ENCODE assay signal across 8 cellular contexts in genomic region chr15:52100807-52101206, GRCh38. TPM values are rescaled to one million over a fixed set of nuclear protein-coding genes. Genes with fewer than 3 reads are reported as not detected.
DNase-seq lines count a peak whose midpoint lies in the region; ATAC-seq and TF ChIP-seq lines count a peak whose summit lies in the region.

No MANE protein-coding gene starts in this region.

- DNase-seq in ELR (ENCODE audit: low read depth) (peak; percentile 94), PC-9 (peak; percentile 38 to 63), fibroblast of gingiva (ENCODE audit: low read depth) (peak; percentile 87), psoas muscle (peak; percentile 85 to 89)
- no peak for DNase-seq in activated naive CD4-positive, alpha-beta T cell (lab: John Stamatoyannopoulos, UW)
- DNase-seq in stimulated activated CD4-positive, alpha-beta T cell treated with anti-CD3 and anti-CD28 coated beads, Interleukin-4, amount 100 ng/mL, for 1 hour: no peak
- DNase-seq in effector memory CD4-positive, alpha-beta T cell: no peak

- ATAC-seq in psoas muscle: no peak
- no peak for ATAC-seq in GM18498 (IDR thresholded peaks at IDR 0.05; ENCODE audit: unreplicated experiment)

- CTCF ChIA-PET in PC-9 (lab: Charles Lee): interaction anchor here (0.7 kb wide), 1 partner anchor 264 kb away, joined by 4 read pairs; no protein-coding TSS in a partner anchor

- POLR2A ChIA-PET in PC-9 (lab: Charles Lee; ENCODE audit: unreplicated experiment): no interaction called here

- no peaks in the 10 kb centered on the region for H3K9me3 ChIP-seq in PC-9 (ENCODE audit: insufficient read depth, low read depth)
- no peaks in the 10 kb centered on the region for H3K9me3 ChIP-seq in psoas muscle
- no peaks in the 10 kb centered on the region for H3K9me3 ChIP-seq in effector memory CD4-positive, alpha-beta T cell (ENCODE audit: control insufficient read depth, low read length)

- no peaks in the 10 kb centered on the region for H4K20me1 ChIP-seq in PC-9 (ENCODE audit: insufficient read depth)

- no TSS peak for BruUV-seq in PC-9 (replicated peaks; lab: Mats Ljungman, UMichigan)

- whole genome bisulfite sequencing in psoas muscle, 3 donors: 43 to 60% (median 46%) methylated on average over 4 of the region's 4 CpGs

- H3K4me3 ChIP-seq in PC-9: no peak overlapping the region
- H3K4me3 ChIP-seq in psoas muscle: no peak overlapping the region
- H3K4me3 ChIP-seq in effector memory CD4-positive, alpha-beta T cell (ENCODE audit: insufficient read depth, low read depth, low read length, poor library complexity, severe bottlenecking): no peak overlapping the region

- H3K79me2 ChIP-seq in PC-9 (ENCODE audit: low read depth): no peaks in the 10 kb centered on the region

- no peak overlapping the region for H2AFZ ChIP-seq in PC-9

- H3K27me3 ChIP-seq in PC-9 (ENCODE audit: insufficient read depth, low read depth) (no peaks in the 10 kb centered on the region), psoas muscle (ENCODE audit: insufficient read depth in 3 of 3, low read length in 2 of 3) (no peaks in the 10 kb centered on the region)
- no peaks in the 10 kb centered on the region for H3K27me3 ChIP-seq in effector memory CD4-positive, alpha-beta T cell (replicated peaks; ENCODE audit: control insufficient read depth, insufficient read depth, low read length, poor library complexity, severe bottlenecking)

- peaks cover 19% of the 10 kb centered on the region for H3F3A ChIP-seq in PC-9 (ENCODE audit: insufficient read depth, low read depth)

- intact Hi-C loops in PC-9 (cut with micrococcal nuclease; ENCODE audit: unreplicated experiment) (no loop called here), psoas muscle (cut with DNase I) (no loop called here)

- H3K36me3 ChIP-seq in PC-9 (ENCODE audit: low read depth): no peaks in the 10 kb centered on the region
- no peaks in the 10 kb centered on the region for H3K36me3 ChIP-seq in psoas muscle (ENCODE audit: insufficient read depth in 1 of 2, low read depth in 1 of 2)
- H3K36me3 ChIP-seq in effector memory CD4-positive, alpha-beta T cell (ENCODE audit: control insufficient read depth, insufficient read depth, low read length): no peaks in the 10 kb centered on the region

- no peaks in the 10 kb centered on the region; the same call in 1 of the 2 replicates for H3K9me2 ChIP-seq in PC-9 (ENCODE audit: insufficient read depth)

- H3K27ac ChIP-seq in PC-9 (no peak overlapping the region), psoas muscle (no peak overlapping the region)
- H3K27ac ChIP-seq in effector memory CD4-positive, alpha-beta T cell (ENCODE audit: insufficient read depth, low read length, poor library complexity, severe bottlenecking): no peak overlapping the region

- H3K4me1 ChIP-seq in PC-9 (replicated peaks; ENCODE audit: insufficient read depth) (peaks cover 26% of the 10 kb centered on the region), psoas muscle (peaks cover 5% of the 10 kb centered on the region)
- H3K4me1 ChIP-seq in effector memory CD4-positive, alpha-beta T cell (ENCODE audit: control insufficient read depth, insufficient read depth, low read length, poor library complexity, severe bottlenecking): no peaks in the 10 kb centered on the region

- no peak overlapping the region for H3K4me2 ChIP-seq in PC-9

- TF ChIP-seq CTCF in PC-9 (conservative IDR thresholded peaks at IDR 0.05) (no peak), psoas muscle (IDR thresholded peaks at IDR 0.05) (no peak)

RNA-seq across cellular contexts. Expression of gene BCL2L10, which starts 11.8 kb away (rescaled TPM):
- total RNA-seq in PC-9 (2021): 0.43 and 0.48 TPM in 2 replicates
- not detected for total RNA-seq in psoas muscle
- under 1 TPM in 1 of 3 donors, not detected in 2; 0.04 TPM for polyA plus RNA-seq in psoas muscle

Comparison
In these comparisons a context has a peak if more than half of its experiments do, and no peak if none do; other contexts are left out.
1. DNase-seq: peak in ELR (single experiment), PC-9 (2 of 2), fibroblast of gingiva (single experiment) and psoas muscle (2 of 2); none in activated naive CD4-positive, alpha-beta T cell (0 of 4), stimulated activated CD4-positive, alpha-beta T cell treated with anti-CD3 and anti-CD28 coated beads, Interleukin-4, amount 100 ng/mL, for 1 hour (single experiment) and effector memory CD4-positive, alpha-beta T cell (0 of 3).